1 cellular context compared by ENCODE assay signal in the genomic region with DNA sequence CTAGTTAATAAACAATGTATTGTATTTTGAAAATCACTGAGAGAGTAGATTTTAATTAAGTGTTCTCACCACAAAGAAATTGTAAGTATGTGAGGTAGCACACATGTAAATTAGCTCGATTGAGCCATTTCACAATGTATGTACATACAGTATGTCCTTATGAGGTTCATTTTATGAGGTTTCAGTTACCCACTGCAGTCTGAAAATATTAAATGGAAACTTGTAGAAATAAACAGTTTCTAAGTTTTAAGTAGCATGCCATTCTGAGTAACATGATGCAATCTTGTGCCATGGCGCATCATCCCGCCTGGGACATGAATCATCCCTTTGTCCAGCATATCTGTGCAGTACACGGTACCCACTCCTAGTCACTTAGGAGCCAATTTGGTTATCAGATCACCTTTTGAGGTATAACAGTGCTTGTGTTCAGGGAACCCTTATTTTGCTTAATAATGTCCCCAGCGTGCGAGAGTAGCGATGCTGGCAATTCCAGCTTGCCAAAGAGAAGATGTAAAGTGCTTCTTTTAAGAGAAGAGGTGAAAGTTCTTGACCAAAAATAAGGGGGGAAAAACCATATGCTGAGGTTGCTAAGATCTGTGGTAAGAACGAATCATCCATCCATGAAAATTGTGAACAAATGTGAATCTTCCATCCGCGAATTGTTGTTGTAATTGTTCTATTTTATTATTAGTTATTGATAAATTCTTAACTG.
TF ChIP-seq lines count a peak whose summit lies in the region.

No MANE protein-coding gene starts in this region.

TF ChIP-seq in K562, 482 proteins besides CTCF, POLR2A, EP300 and RAD21 (continued from another document and continues in another):
- TF ChIP-seq, protein P1, sequence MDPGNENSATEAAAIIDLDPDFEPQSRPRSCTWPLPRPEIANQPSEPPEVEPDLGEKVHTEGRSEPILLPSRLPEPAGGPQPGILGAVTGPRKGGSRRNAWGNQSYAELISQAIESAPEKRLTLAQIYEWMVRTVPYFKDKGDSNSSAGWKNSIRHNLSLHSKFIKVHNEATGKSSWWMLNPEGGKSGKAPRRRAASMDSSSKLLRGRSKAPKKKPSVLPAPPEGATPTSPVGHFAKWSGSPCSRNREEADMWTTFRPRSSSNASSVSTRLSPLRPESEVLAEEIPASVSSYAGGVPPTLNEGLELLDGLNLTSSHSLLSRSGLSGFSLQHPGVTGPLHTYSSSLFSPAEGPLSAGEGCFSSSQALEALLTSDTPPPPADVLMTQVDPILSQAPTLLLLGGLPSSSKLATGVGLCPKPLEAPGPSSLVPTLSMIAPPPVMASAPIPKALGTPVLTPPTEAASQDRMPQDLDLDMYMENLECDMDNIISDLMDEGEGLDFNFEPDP (CRISPR knock-in tag; IDR thresholded peaks at IDR 0.05), result no peak
- no peak for TF ChIP-seq MGA (IDR thresholded peaks at IDR 0.05)
- no peak for TF ChIP-seq SMC3 (conservative IDR thresholded peaks at IDR 0.05; ENCODE audit: insufficient read depth, low read depth, low read length)
- no peak for TF ChIP-seq HNRNPH1 (optimal IDR thresholded peaks at IDR 0.05; ENCODE audit: low read depth, low read length)
- TF ChIP-seq MEF2A (IDR thresholded peaks at IDR 0.05; ENCODE audit: control insufficient read depth, low read depth, low read length), result no peak
- TF ChIP-seq, protein P2, sequence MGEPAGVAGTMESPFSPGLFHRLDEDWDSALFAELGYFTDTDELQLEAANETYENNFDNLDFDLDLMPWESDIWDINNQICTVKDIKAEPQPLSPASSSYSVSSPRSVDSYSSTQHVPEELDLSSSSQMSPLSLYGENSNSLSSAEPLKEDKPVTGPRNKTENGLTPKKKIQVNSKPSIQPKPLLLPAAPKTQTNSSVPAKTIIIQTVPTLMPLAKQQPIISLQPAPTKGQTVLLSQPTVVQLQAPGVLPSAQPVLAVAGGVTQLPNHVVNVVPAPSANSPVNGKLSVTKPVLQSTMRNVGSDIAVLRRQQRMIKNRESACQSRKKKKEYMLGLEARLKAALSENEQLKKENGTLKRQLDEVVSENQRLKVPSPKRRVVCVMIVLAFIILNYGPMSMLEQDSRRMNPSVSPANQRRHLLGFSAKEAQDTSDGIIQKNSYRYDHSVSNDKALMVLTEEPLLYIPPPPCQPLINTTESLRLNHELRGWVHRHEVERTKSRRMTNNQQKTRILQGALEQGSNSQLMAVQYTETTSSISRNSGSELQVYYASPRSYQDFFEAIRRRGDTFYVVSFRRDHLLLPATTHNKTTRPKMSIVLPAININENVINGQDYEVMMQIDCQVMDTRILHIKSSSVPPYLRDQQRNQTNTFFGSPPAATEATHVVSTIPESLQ (CRISPR knock-in tag; IDR thresholded peaks at IDR 0.05), result no peak
- TF ChIP-seq USF1 (CRISPR knock-in tag; IDR thresholded peaks at IDR 0.05), result no peak
- TF ChIP-seq ZFPM2 (CRISPR knock-in tag; IDR thresholded peaks at IDR 0.05), result no peak
- TF ChIP-seq, protein P3, sequence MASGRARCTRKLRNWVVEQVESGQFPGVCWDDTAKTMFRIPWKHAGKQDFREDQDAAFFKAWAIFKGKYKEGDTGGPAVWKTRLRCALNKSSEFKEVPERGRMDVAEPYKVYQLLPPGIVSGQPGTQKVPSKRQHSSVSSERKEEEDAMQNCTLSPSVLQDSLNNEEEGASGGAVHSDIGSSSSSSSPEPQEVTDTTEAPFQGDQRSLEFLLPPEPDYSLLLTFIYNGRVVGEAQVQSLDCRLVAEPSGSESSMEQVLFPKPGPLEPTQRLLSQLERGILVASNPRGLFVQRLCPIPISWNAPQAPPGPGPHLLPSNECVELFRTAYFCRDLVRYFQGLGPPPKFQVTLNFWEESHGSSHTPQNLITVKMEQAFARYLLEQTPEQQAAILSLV (tag; IDR thresholded peaks at IDR 0.05), result peak; percentile 94
- TF ChIP-seq CHCHD3 (CRISPR knock-in tag; IDR thresholded peaks at IDR 0.05), result no peak
- TF ChIP-seq MAFF (IDR thresholded peaks at IDR 0.05; ENCODE audit: low read length), result no peak
- TF ChIP-seq E2F3 (CRISPR knock-in tag; IDR thresholded peaks at IDR 0.05), result no peak
- TF ChIP-seq ZC3H4 (CRISPR knock-in tag; IDR thresholded peaks at IDR 0.05; ENCODE audit: borderline replicate concordance), result no peak
- TF ChIP-seq HIVEP1 (CRISPR knock-in tag; IDR thresholded peaks at IDR 0.05), result no peak
- TF ChIP-seq ZNF316 (IDR thresholded peaks at IDR 0.05), result no peak
- TF ChIP-seq, protein P4, sequence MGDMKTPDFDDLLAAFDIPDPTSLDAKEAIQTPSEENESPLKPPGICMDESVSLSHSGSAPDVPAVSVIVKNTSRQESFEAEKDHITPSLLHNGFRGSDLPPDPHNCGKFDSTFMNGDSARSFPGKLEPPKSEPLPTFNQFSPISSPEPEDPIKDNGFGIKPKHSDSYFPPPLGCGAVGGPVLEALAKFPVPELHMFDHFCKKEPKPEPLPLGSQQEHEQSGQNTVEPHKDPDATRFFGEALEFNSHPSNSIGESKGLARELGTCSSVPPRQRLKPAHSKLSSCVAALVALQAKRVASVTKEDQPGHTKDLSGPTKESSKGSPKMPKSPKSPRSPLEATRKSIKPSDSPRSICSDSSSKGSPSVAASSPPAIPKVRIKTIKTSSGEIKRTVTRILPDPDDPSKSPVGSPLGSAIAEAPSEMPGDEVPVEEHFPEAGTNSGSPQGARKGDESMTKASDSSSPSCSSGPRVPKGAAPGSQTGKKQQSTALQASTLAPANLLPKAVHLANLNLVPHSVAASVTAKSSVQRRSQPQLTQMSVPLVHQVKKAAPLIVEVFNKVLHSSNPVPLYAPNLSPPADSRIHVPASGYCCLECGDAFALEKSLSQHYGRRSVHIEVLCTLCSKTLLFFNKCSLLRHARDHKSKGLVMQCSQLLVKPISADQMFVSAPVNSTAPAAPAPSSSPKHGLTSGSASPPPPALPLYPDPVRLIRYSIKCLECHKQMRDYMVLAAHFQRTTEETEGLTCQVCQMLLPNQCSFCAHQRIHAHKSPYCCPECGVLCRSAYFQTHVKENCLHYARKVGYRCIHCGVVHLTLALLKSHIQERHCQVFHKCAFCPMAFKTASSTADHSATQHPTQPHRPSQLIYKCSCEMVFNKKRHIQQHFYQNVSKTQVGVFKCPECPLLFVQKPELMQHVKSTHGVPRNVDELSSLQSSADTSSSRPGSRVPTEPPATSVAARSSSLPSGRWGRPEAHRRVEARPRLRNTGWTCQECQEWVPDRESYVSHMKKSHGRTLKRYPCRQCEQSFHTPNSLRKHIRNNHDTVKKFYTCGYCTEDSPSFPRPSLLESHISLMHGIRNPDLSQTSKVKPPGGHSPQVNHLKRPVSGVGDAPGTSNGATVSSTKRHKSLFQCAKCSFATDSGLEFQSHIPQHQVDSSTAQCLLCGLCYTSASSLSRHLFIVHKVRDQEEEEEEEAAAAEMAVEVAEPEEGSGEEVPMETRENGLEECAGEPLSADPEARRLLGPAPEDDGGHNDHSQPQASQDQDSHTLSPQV (IDR thresholded peaks at IDR 0.05), result peak; percentile 82; the same call in 1 of the 2 replicates
- no peak for TF ChIP-seq NCOA6 (IDR thresholded peaks at IDR 0.05)
- TF ChIP-seq NRF1 (conservative IDR thresholded peaks at IDR 0.05 in 1 of 2, IDR thresholded peaks at IDR 0.05 in 1 of 2), result no peak
- TF ChIP-seq, protein P5, sequence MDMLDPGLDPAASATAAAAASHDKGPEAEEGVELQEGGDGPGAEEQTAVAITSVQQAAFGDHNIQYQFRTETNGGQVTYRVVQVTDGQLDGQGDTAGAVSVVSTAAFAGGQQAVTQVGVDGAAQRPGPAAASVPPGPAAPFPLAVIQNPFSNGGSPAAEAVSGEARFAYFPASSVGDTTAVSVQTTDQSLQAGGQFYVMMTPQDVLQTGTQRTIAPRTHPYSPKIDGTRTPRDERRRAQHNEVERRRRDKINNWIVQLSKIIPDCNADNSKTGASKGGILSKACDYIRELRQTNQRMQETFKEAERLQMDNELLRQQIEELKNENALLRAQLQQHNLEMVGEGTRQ (CRISPR knock-in tag; IDR thresholded peaks at IDR 0.05), result no peak
- TF ChIP-seq ZNF347 (CRISPR knock-in tag; IDR thresholded peaks at IDR 0.05; ENCODE audit: low read depth), result no peak
- TF ChIP-seq, protein P6, sequence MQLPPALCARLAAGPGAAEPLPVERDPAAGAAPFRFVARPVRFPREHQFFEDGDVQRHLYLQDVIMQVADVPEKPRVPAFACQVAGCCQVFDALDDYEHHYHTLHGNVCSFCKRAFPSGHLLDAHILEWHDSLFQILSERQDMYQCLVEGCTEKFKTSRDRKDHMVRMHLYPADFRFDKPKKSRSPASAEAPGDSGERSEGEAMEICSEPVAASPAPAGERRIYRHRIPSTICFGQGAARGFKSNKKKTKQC (CRISPR knock-in tag; IDR thresholded peaks at IDR 0.05), result no peak
- no peak for TF ChIP-seq SAP30 (IDR thresholded peaks at IDR 0.05; ENCODE audit: borderline replicate concordance, insufficient read depth, low read depth, low read length, poor library complexity, severe bottlenecking)
- no peak for TF ChIP-seq ELF1 (tag; IDR thresholded peaks at IDR 0.05)
- no peak for TF ChIP-seq SNIP1 (IDR thresholded peaks at IDR 0.05; ENCODE audit: low read depth)
